ENCODE assay signal across 8 cellular contexts in genomic region chr7:2644514-2645273, GRCh38. TPM values are rescaled to one million over a fixed set of nuclear protein-coding genes. Genes with fewer than 3 reads are reported as not detected.
DNase-seq lines count a peak whose midpoint lies in the region; ATAC-seq, FAIRE-seq and TF ChIP-seq lines count a peak whose summit lies in the region.

No MANE protein-coding gene starts in this region.

- FAIRE-seq in H54 (lab: Jason Lieb, UNC): no peak

- no peaks in the 10 kb centered on the region for H3K36me3 Mint-ChIP-seq in naive thymus-derived CD8-positive, alpha-beta T cell

- peak overlapping the region; percentile 42 to 98 for H3K27ac ChIP-seq in SK-N-SH (ENCODE audit: low read depth in 2 of 2, low read length in 1 of 2)

- H4K20me1 ChIP-seq in SK-N-SH (ENCODE audit: insufficient read depth): peaks cover 93% of the 10 kb centered on the region

- POLR2A ChIA-PET in SK-N-SH (lab: Yijun Ruan, JAX): interaction anchor here (1.0 to 2.2 kb wide), 4 partner anchors 10 to 193 kb away, joined by 4 to 8 read pairs (median 8); partner anchors contain the start of gene TTYH3
- POLR2A ChIA-PET in naive thymus-derived CD8-positive, alpha-beta T cell (lab: Charles Lee): interaction anchor here (0.7 to 2.3 kb wide), 7 partner anchors 8 to 133 kb away, joined by 3 to 21 read pairs (median 4); partner anchors contain the start of genes IQCE and TTYH3

- peaks cover 36 to 81% of the 10 kb centered on the region in 2 experiments for H3K4me1 ChIP-seq in SK-N-SH (ENCODE audit: control insufficient read depth in 1 of 2, insufficient read depth in 2 of 2, low read depth in 1 of 2, low read length in 1 of 2)

- no peaks in the 10 kb centered on the region for H3K27me3 Mint-ChIP-seq in naive thymus-derived CD8-positive, alpha-beta T cell

- peaks cover 87% of the 10 kb centered on the region for H3K79me2 ChIP-seq in SK-N-SH (ENCODE audit: insufficient read depth)

- TF ChIP-seq RAD21 in SK-N-SH (IDR thresholded peaks at IDR 0.05; ENCODE audit: low read length): no peak

- no peaks in the 10 kb centered on the region for H3K27me3 ChIP-seq in SK-N-SH (ENCODE audit: insufficient read depth)

- H3K4me1 Mint-ChIP-seq in naive thymus-derived CD8-positive, alpha-beta T cell: peaks cover 14 to 37% (median 26%) of the 10 kb centered on the region in 4 donors

- 0 out of 2 replicates have a peak, but pooled peaks have one; percentile 15 for TF ChIP-seq POLR2A in H54 (IDR thresholded peaks at IDR 0.05; ENCODE audit: low read depth, low read length)

- H3K9me3 ChIP-seq in SK-N-SH: no peaks in the 10 kb centered on the region

- ATAC-seq in GM18861 (IDR thresholded peaks at IDR 0.05; ENCODE audit: unreplicated experiment): peak; percentile 18
- peak; percentile 78 to 79 for ATAC-seq in naive thymus-derived CD8-positive, alpha-beta T cell

- no peak for DNase-seq in H54 (ENCODE audit: insufficient read length, low spot score)
- DNase-seq in SK-N-SH: peak; percentile 74
- peak in 2 of 10 donors; percentile 20 to 47 for DNase-seq in naive thymus-derived CD8-positive, alpha-beta T cell
- no peak for DNase-seq in medulla oblongata (ENCODE audit: extremely low spot score)
- DNase-seq in NCI-H1436 treated with DMSO at 0.1 percent for 48 hours (lab: John Stamatoyannopoulos, UW): no peak
- no peak for DNase-seq in G401 (ENCODE audit: low spot score)
- no peak for DNase-seq in MV-4-11 (lab: John Stamatoyannopoulos, UW)

- H3K27ac Mint-ChIP-seq in naive thymus-derived CD8-positive, alpha-beta T cell: peak overlapping the region; percentile 53 to 94 (median 83)

- WGBS in SK-N-SH (ENCODE audit: low lambda C conversion rate): 70% methylated on average over 10 of the region's 19 CpGs

- H3K9ac ChIP-seq in SK-N-SH: no peak overlapping the region; the same call in 1 of the 2 replicates

- H3K9me2 ChIP-seq in SK-N-SH: no peaks in the 10 kb centered on the region

- no peaks in the 10 kb centered on the region for H3K9me3 Mint-ChIP-seq in naive thymus-derived CD8-positive, alpha-beta T cell

- in situ Hi-C loops in G401 (cut with HindIII; ENCODE audit: low sequenced_read_pairs): no loop called here

- no peak overlapping the region for H2AFZ ChIP-seq in SK-N-SH (ENCODE audit: low read depth)

- peak overlapping the region; percentile 79 to 92 (median 85) for H3K4me3 Mint-ChIP-seq in naive thymus-derived CD8-positive, alpha-beta T cell

- TF ChIP-seq CTCF in SK-N-SH (IDR thresholded peaks at IDR 0.05): no peak

- peak overlapping the region; percentile 59 for H3K4me2 ChIP-seq in SK-N-SH

- no peak overlapping the region for H3K4me3 ChIP-seq in SK-N-SH (ENCODE audit: low read depth in 2 of 2, low read length in 1 of 2)

- peaks cover 14 to 28% of the 10 kb centered on the region in 2 experiments for H3K36me3 ChIP-seq in SK-N-SH (replicated peaks in 1 of 2; ENCODE audit: control insufficient read depth in 1 of 2, insufficient read depth in 2 of 2, low read length in 1 of 2)

- CTCF ChIA-PET in SK-N-SH (lab: Yijun Ruan, JAX): interaction anchor here (0.6 to 5.9 kb wide), 22 partner anchors 8 to 193 kb away, joined by 3 to 54 read pairs (median 5); partner anchors contain the start of gene TTYH3

- TF ChIP-seq EP300 in SK-N-SH (IDR thresholded peaks at IDR 0.05; ENCODE audit: borderline replicate concordance in 1 of 2, low read depth in 1 of 2, low read length in 1 of 2): no peak

- no peaks in the 10 kb centered on the region for H3F3A ChIP-seq in SK-N-SH (replicated peaks; ENCODE audit: insufficient read depth)

TF ChIP-seq in SK-N-SH, 30 proteins besides CTCF, POLR2A, EP300 and RAD21:
- TF ChIP-seq RFX5 (IDR thresholded peaks at IDR 0.05; ENCODE audit: low read length) (0 out of 2 replicates have a peak, but pooled peaks have one; percentile 17), RXRA (IDR thresholded peaks at IDR 0.05; ENCODE audit: borderline replicate concordance, low read depth) (no peak), NFIC (IDR thresholded peaks at IDR 0.05; ENCODE audit: borderline replicate concordance) (no peak), FOXM1 (IDR thresholded peaks at IDR 0.05; ENCODE audit: low read depth) (no peak), GATA2 (CRISPR knock-in tag; IDR thresholded peaks at IDR 0.05) (no peak), NRF1 (IDR thresholded peaks at IDR 0.05; ENCODE audit: low read depth, low read length) (no peak)
TF ChIP-seq in SK-N-SH: peak in this region for 1.

RNA-seq across cellular contexts. Expression of gene TTYH3, which starts 12.9 kb away (rescaled TPM):
- 65.3 and 105 TPM in 2 replicates for polyA plus RNA-seq in SK-N-SH (2012; rRNA removed)
- polyA plus RNA-seq in SK-N-SH (2012; cell fraction: cytosol; rRNA removed): 44.6 and 83.8 TPM in 2 replicates
- 139 and 151 TPM in 2 replicates for polyA plus RNA-seq in SK-N-SH (2012; cell fraction: nucleus; rRNA removed)
- total RNA-seq in naive thymus-derived CD8-positive, alpha-beta T cell: 10 to 100 TPM; 13.7 to 14.9 TPM
- 1 to 10 TPM; 1.1 to 1.9 (median 1.1) TPM for polyA plus RNA-seq in naive thymus-derived CD8-positive, alpha-beta T cell
- total RNA-seq in G401 (2014; rRNA removed; shearing (Covaris generic)): 17.7 and 18.7 TPM in 2 replicates

RNA-seq across cellular contexts. Expression of gene AMZ1, which starts 43.3 kb away (rescaled TPM):
- polyA plus RNA-seq in SK-N-SH (2012; rRNA removed): 0.15 and 0.19 TPM in 2 replicates
- polyA plus RNA-seq in SK-N-SH (2012; cell fraction: cytosol; rRNA removed): 0.04 and 0.12 TPM in 2 replicates
- polyA plus RNA-seq in SK-N-SH (2012; cell fraction: nucleus; rRNA removed): 0.29 and 0.69 TPM in 2 replicates
- under 1 TPM in 1 of 2 experiments, not detected in 1; 0.05 TPM for total RNA-seq in naive thymus-derived CD8-positive, alpha-beta T cell
- polyA plus RNA-seq in naive thymus-derived CD8-positive, alpha-beta T cell: not detected
- not detected in 2 replicates for total RNA-seq in G401 (2014; rRNA removed; shearing (Covaris generic))
